ENCODE assay signal across 18 cellular contexts in genomic region chr3:25903371-25903770, GRCh38.
"Had no signal": no experiment of that assay in that cellular context is flagged by ENCODE, and none has a peak within 500 bp of the region (broad histone marks: within the 10 kb centered on the region; RNA-seq: fewer than 3 reads in every experiment).

No MANE protein-coding gene starts in this region.

- H3K4me3 ChIP-seq: adrenal gland, esophagus muscularis mucosa, gastroesophageal sphincter, mucosa of descending colon, prostate gland, right atrium auricular region had no signal

- H3K27me3 ChIP-seq: adrenal gland, esophagus muscularis mucosa, gastroesophageal sphincter, right atrium auricular region had no signal

- DNase-seq: activated CD4-positive, alpha-beta T cell treated with anti-CD3 and anti-CD28 coated beads for 1 hour; activated CD4-positive, alpha-beta T cell treated with anti-CD3 and anti-CD28 coated beads, Interleukin-2, amount 50 U/mL, for 4 hours; activated gamma-delta T cell treated with Interleukin-2 at 50 U/mL for 16 hours; adrenal gland; effector CD4-positive, alpha-beta T cell; mesenchymal stem cell; mucosa of descending colon; naive B cell; stimulated activated CD4-positive, alpha-beta T cell treated with anti-CD3 and anti-CD28 coated beads, Interleukin-15, amount 100 ng/mL, for 24 hours; stimulated activated CD4-positive, alpha-beta T cell treated with anti-CD3 and anti-CD28 coated beads, Interleukin-4, amount 100 ng/mL, for 1 hour; stimulated activated naive CD8-positive, alpha-beta T cell treated with anti-CD3 and anti-CD28 coated beads, Interleukin-15, amount 100 ng/mL, for 72 hours; trophoblast cell had no signal

- H3K36me3 ChIP-seq: adrenal gland, esophagus muscularis mucosa, gastroesophageal sphincter, prostate gland, right atrium auricular region had no signal

- H3K9me3 ChIP-seq: adrenal gland, esophagus muscularis mucosa, gastroesophageal sphincter, mucosa of descending colon, prostate gland, right atrium auricular region had no signal

- H3K27ac ChIP-seq: adrenal gland, esophagus muscularis mucosa, gastroesophageal sphincter, prostate gland, right atrium auricular region had no signal

- H3K4me1 ChIP-seq: adrenal gland, right atrium auricular region had no signal

- H3K4me1 Mint-ChIP-seq: naive B cell had no signal

- H3K27me3 Mint-ChIP-seq: naive B cell; stimulated activated naive CD8-positive, alpha-beta T cell treated with anti-CD3 and anti-CD28 coated beads, Interleukin-15, amount 100 ng/mL, for 72 hours had no signal

- H3K9me3 Mint-ChIP-seq: activated naive CD4-positive, alpha-beta T cell treated with anti-CD3 and anti-CD28 coated beads, Interleukin-2, amount 50 U/mL, for 72 hours; naive B cell; neural crest cell; stimulated activated naive CD8-positive, alpha-beta T cell treated with anti-CD3 and anti-CD28 coated beads, Interleukin-15, amount 100 ng/mL, for 72 hours had no signal

- H3K4me3 Mint-ChIP-seq: naive B cell; neural crest cell; stimulated activated naive CD8-positive, alpha-beta T cell treated with anti-CD3 and anti-CD28 coated beads, Interleukin-15, amount 100 ng/mL, for 72 hours had no signal

- H3K27ac Mint-ChIP-seq: activated naive CD4-positive, alpha-beta T cell treated with anti-CD3 and anti-CD28 coated beads, Interleukin-2, amount 50 U/mL, for 72 hours; naive B cell; stimulated activated naive CD8-positive, alpha-beta T cell treated with anti-CD3 and anti-CD28 coated beads, Interleukin-15, amount 100 ng/mL, for 72 hours had no signal

- ATAC-seq: activated naive CD4-positive, alpha-beta T cell treated with anti-CD3 and anti-CD28 coated beads, Interleukin-2, amount 50 U/mL, for 72 hours; gastroesophageal sphincter; mucosa of descending colon; stimulated activated naive CD8-positive, alpha-beta T cell treated with anti-CD3 and anti-CD28 coated beads, Interleukin-15, amount 100 ng/mL, for 72 hours had no signal

- H3K36me3 Mint-ChIP-seq: activated naive CD4-positive, alpha-beta T cell treated with anti-CD3 and anti-CD28 coated beads, Interleukin-2, amount 50 U/mL, for 72 hours; naive B cell had no signal
